15 cellular contexts compared by ENCODE assay signal in the genomic region with DNA sequence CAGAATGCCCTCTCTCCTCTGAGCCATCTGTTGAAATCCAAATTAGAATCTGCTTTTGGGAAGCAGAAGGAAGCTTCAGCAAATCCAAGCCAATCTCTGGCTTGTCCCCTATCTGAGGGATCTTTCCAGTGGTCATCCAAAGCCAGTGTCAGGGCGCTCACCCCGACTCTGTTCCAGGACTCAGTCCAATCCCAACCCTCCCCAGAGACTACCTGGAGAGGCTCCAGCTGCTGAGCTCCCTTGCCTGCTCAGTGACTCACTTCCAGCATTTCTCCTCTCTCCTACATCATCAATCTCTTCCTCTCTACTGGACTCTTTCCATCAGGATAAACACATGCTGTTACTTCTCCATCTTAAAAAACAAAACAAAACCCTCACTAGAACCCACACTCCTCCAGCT. TPM values are rescaled to one million over a fixed set of nuclear protein-coding genes. Genes with fewer than 3 reads are reported as not detected.
A peak's percentile ranks its signal among the peaks of the same experiment; 100 is the strongest.
DNase-seq lines count a peak whose midpoint lies in the region; ATAC-seq and TF ChIP-seq lines count a peak whose summit lies in the region.
"Had no signal": no experiment of that assay in that cellular context is flagged by ENCODE, and none has a peak within 500 bp of the region (broad histone marks: within the 10 kb centered on the region; RNA-seq: fewer than 3 reads in every experiment).

No MANE protein-coding gene starts in this region.

- H3K4me3 ChIP-seq in right cardiac atrium (ENCODE audit: low read length) (no peak overlapping the region), body of pancreas (no peak overlapping the region), BE2C (ENCODE audit: low read depth, low read length) (no peak overlapping the region)
- H3K4me3 ChIP-seq in CD4-positive, alpha-beta memory T cell (ENCODE audit: low read length in 2 of 2) = no peak overlapping the region

- H3K4me1 ChIP-seq in right cardiac atrium (ENCODE audit: control insufficient read depth, insufficient read depth, low read length) (peaks cover 2% of the 10 kb centered on the region), body of pancreas (peaks cover 45% of the 10 kb centered on the region), BE2C (peaks cover 3% of the 10 kb centered on the region; the same call in 1 of the 2 replicates)
- peaks cover 41% of the 10 kb centered on the region for H3K4me1 ChIP-seq in CD4-positive, alpha-beta memory T cell (ENCODE audit: insufficient read depth, low read length)

- ATAC-seq in right cardiac atrium (no peak), left cardiac atrium (no peak), body of pancreas (no peak)
- ATAC-seq: naive thymus-derived CD8-positive, alpha-beta T cell had no signal

- H3K9me3 Mint-ChIP-seq in CD4-positive, alpha-beta memory T cell = no peaks in the 10 kb centered on the region
- H3K9me3 Mint-ChIP-seq: activated T-helper 1 cell treated with anti-CD3 and anti-CD28 coated beads, Interleukin-12 subunit alpha, Interleukin-12 subunit beta, Interleukin-2, Interleukin-4 antibody, amounts not matched to agents 30 ng/mL and 10 ng/mL and 1 ng/mL, durations not matched to agents 14 hours and 24 hours and 36 hours; naive thymus-derived CD8-positive, alpha-beta T cell; stimulated activated naive CD8-positive, alpha-beta T cell treated with anti-CD3 and anti-CD28 coated beads, Interleukin-15, Interleukin-2, amounts not matched to agents 100 ng/mL and 50 ng/mL, for 24 hours had no signal

- WGBS in right cardiac atrium = 43% methylated on average over 2 of the region's 2 CpGs
- 66 to 71% methylated on average over 2 of the region's 2 CpGs for WGBS in body of pancreas, 2 donors

- H3K4me3 Mint-ChIP-seq in CD4-positive, alpha-beta memory T cell = no peak overlapping the region
- H3K4me3 Mint-ChIP-seq: activated T-helper 1 cell treated with anti-CD3 and anti-CD28 coated beads, Interleukin-12 subunit alpha, Interleukin-12 subunit beta, Interleukin-2, Interleukin-4 antibody, amounts not matched to agents 30 ng/mL and 10 ng/mL and 1 ng/mL, durations not matched to agents 14 hours and 24 hours and 36 hours; naive thymus-derived CD8-positive, alpha-beta T cell; stimulated activated naive CD8-positive, alpha-beta T cell treated with anti-CD3 and anti-CD28 coated beads, Interleukin-15, Interleukin-2, amounts not matched to agents 100 ng/mL and 50 ng/mL, for 24 hours had no signal

- CTCF ChIA-PET in CD4-positive, alpha-beta memory T cell (lab: Charles Lee; ENCODE audit: partially characterized antibody) = interaction anchor here (0.7 to 6.5 kb wide), 7 partner anchors 13 to 229 kb away, joined by 3 to 58 read pairs (median 4); a partner anchor contains a TSS

- no peak overlapping the region for H3K27ac ChIP-seq in right cardiac atrium (ENCODE audit: low read length)
- H3K27ac ChIP-seq in body of pancreas = peak overlapping the region in 1 of 4 donors; percentile 16
- H3K27ac ChIP-seq in CD4-positive, alpha-beta memory T cell (ENCODE audit: low read depth, low read length) = no peak overlapping the region
- H3K27ac ChIP-seq: VCaP had no signal

- peaks cover 0 to 3% of the 10 kb centered on the region in 2 donors for H3K36me3 Mint-ChIP-seq in CD4-positive, alpha-beta memory T cell
- H3K36me3 Mint-ChIP-seq: naive thymus-derived CD8-positive, alpha-beta T cell had no signal

- no peak for TF ChIP-seq POLR2A in body of pancreas (IDR thresholded peaks at IDR 0.05)

- peaks cover 0 to 2% of the 10 kb centered on the region in 2 donors for H3K27me3 Mint-ChIP-seq in CD4-positive, alpha-beta memory T cell

- intact Hi-C loops in right cardiac atrium (cut with DNase I) (no loop called here), left cardiac atrium (cut with DNase I) (loop anchor here (10.0 kb wide), 2 partner anchors 207 to 287 kb away; no protein-coding TSS in a partner anchor), body of pancreas (cut with DNase I) (loop anchor here (10.0 kb wide), 1 partner anchor 207 kb away; no protein-coding TSS in a partner anchor)
- intact Hi-C loops in CD4-positive, alpha-beta memory T cell (cut with micrococcal nuclease) = no loop called here

- H3K4me1 Mint-ChIP-seq in CD4-positive, alpha-beta memory T cell = peaks cover 17 to 32% (median 25%) of the 10 kb centered on the region in 4 donors

- TF ChIP-seq CTCF in body of pancreas (IDR thresholded peaks at IDR 0.05) (no peak), BE2C (IDR thresholded peaks at IDR 0.05; ENCODE audit: low read depth, low read length) (no peak)

- no peaks in the 10 kb centered on the region for H3K9me3 ChIP-seq in right cardiac atrium (ENCODE audit: control insufficient read depth, low read length)
- H3K9me3 ChIP-seq in body of pancreas = no peaks in the 10 kb centered on the region
- no peaks in the 10 kb centered on the region for H3K9me3 ChIP-seq in CD4-positive, alpha-beta memory T cell (ENCODE audit: control insufficient read depth in 1 of 2, low read length in 2 of 2)
- H3K9me3 ChIP-seq in BE2C = no peaks in the 10 kb centered on the region

- DNase-seq in right cardiac atrium = peak; percentile 53 to 74 (median 72)
- DNase-seq in left cardiac atrium = no peak
- DNase-seq in body of pancreas = peak in 3 of 4 donors; percentile 41 to 56 (median 45)
- DNase-seq in kidney tubule cell (ENCODE audit: low spot score) = peak; percentile 52
- no peak for DNase-seq in NCI-H187 treated with DMSO at 0.1 percent for 48 hours (lab: John Stamatoyannopoulos, UW)
- no peak for DNase-seq in CD4-positive, alpha-beta memory T cell
- no peak for DNase-seq in UCSD-AML1 (lab: John Stamatoyannopoulos, UW; ENCODE audit: unreplicated experiment)
- no peak for DNase-seq in BE2C
- DNase-seq: cerebellar nuclear complex; naive thymus-derived CD8-positive, alpha-beta T cell; NCI-H2227 treated with DMSO at 0.1 percent for 48 hours; stimulated activated CD4-positive, alpha-beta T cell treated with anti-CD3 and anti-CD28 coated beads, Interleukin-1b, Interleukin-23, amount 100 ng/mL, for 48 hours had no signal

- POLR2A ChIA-PET in CD4-positive, alpha-beta memory T cell (lab: Charles Lee; ENCODE audit: partially characterized antibody) = interaction anchor here (1.7 to 5.3 kb wide), 3 partner anchors 21 to 152 kb away, joined by 4 to 117 read pairs (median 5); a partner anchor contains a TSS

- H3K27ac Mint-ChIP-seq in CD4-positive, alpha-beta memory T cell = no peak overlapping the region
- H3K27ac Mint-ChIP-seq: activated T-helper 1 cell treated with anti-CD3 and anti-CD28 coated beads, Interleukin-12 subunit alpha, Interleukin-12 subunit beta, Interleukin-2, Interleukin-4 antibody, amounts not matched to agents 30 ng/mL and 10 ng/mL and 1 ng/mL, durations not matched to agents 14 hours and 24 hours and 36 hours; naive thymus-derived CD8-positive, alpha-beta T cell; stimulated activated naive CD8-positive, alpha-beta T cell treated with anti-CD3 and anti-CD28 coated beads, Interleukin-15, Interleukin-2, amounts not matched to agents 100 ng/mL and 50 ng/mL, for 24 hours had no signal

- H3K27me3 ChIP-seq in right cardiac atrium (ENCODE audit: control insufficient read depth, insufficient read depth) (no peaks in the 10 kb centered on the region), body of pancreas (no peaks in the 10 kb centered on the region), BE2C (no peaks in the 10 kb centered on the region)
- H3K27me3 ChIP-seq in CD4-positive, alpha-beta memory T cell (ENCODE audit: insufficient read depth, low read length) = no peaks in the 10 kb centered on the region

- H3K36me3 ChIP-seq in body of pancreas (replicated peaks in 1 of 2; ENCODE audit: insufficient read depth in 1 of 2, low read depth in 2 of 2) (no peaks in the 10 kb centered on the region), BE2C (no peaks in the 10 kb centered on the region)
- H3K36me3 ChIP-seq in CD4-positive, alpha-beta memory T cell (ENCODE audit: insufficient read depth, low read length) = no peaks in the 10 kb centered on the region

RNA-seq across cellular contexts. Expression of a gene that starts 2.4 kb away (rescaled TPM):
- total RNA-seq in right cardiac atrium (10 to 100 TPM; 16.2 to 22.9 (median 17.2) TPM), left cardiac atrium (10 to 100 TPM; 16.8 to 18.1 TPM), body of pancreas (10 to 100 TPM; 11.9 to 31.6 TPM)
- polyA plus RNA-seq in right cardiac atrium = 14.8 TPM
- total RNA-seq in CD4-positive, alpha-beta memory T cell = 1 to 10 TPM; 8.6 to 9.0 TPM
- polyA plus RNA-seq in CD4-positive, alpha-beta memory T cell = 1 to 10 TPM; 1.8 to 3.0 TPM
- polyA plus RNA-seq in BE2C (2012; ENCODE audit: insufficient read depth, insufficient read length, low read depth) = 90.9 TPM

RNA-seq across cellular contexts. Expression of a gene that starts 8.6 kb away (rescaled TPM):
- 1 to 10 TPM; 1.3 to 3.0 (median 2.2) TPM for total RNA-seq in right cardiac atrium
- 3.2 TPM for polyA plus RNA-seq in right cardiac atrium
- total RNA-seq in left cardiac atrium = 1 to 10 TPM; 1.9 to 2.0 TPM
- total RNA-seq in body of pancreas = 1 to 10 TPM; 1.8 to 2.0 TPM
- total RNA-seq in CD4-positive, alpha-beta memory T cell = not detected
- polyA plus RNA-seq in CD4-positive, alpha-beta memory T cell = under 1 TPM in 1 of 2 donors, not detected in 1; 0.21 TPM
- 7.7 TPM for polyA plus RNA-seq in BE2C (2012; ENCODE audit: insufficient read depth, insufficient read length, low read depth)
- total RNA-seq: naive thymus-derived CD8-positive, alpha-beta T cell had no signal

RNA-seq across cellular contexts. Expression of a gene that starts 10.6 kb away (rescaled TPM):
- 10 to 100 TPM; 36.4 to 42.5 (median 40.5) TPM for total RNA-seq in right cardiac atrium
- 33.9 TPM for polyA plus RNA-seq in right cardiac atrium
- 10 to 100 TPM; 34.9 to 46.2 TPM for total RNA-seq in left cardiac atrium
- 10 to 100 TPM; 51.9 to 88.7 TPM for total RNA-seq in body of pancreas
- total RNA-seq in CD4-positive, alpha-beta memory T cell = 10 to 100 TPM; 87.3 to 91.3 TPM
- 10 to 100 TPM; 53.6 to 81.1 TPM for polyA plus RNA-seq in CD4-positive, alpha-beta memory T cell
- 278 TPM for polyA plus RNA-seq in BE2C (2012; ENCODE audit: insufficient read depth, insufficient read length, low read depth)

RNA-seq across cellular contexts. Expression of a gene that starts 11.0 kb away (rescaled TPM):
- 100 to 1,000 TPM in 3 of 4 donors, 10 to 100 TPM in 1; 67.5 to 125 (median 107) TPM for total RNA-seq in right cardiac atrium
- 133 TPM for polyA plus RNA-seq in right cardiac atrium
- 10 to 100 TPM; 58.6 to 80.5 TPM for total RNA-seq in left cardiac atrium
- total RNA-seq in body of pancreas = 10 to 100 TPM; 51.1 to 78.8 TPM
- 10 to 100 TPM in 1 of 2 experiments, 1 to 10 TPM in 1; 9.6 to 12.5 TPM for total RNA-seq in CD4-positive, alpha-beta memory T cell
- 1 to 10 TPM; 1.3 to 1.7 TPM for polyA plus RNA-seq in CD4-positive, alpha-beta memory T cell
- polyA plus RNA-seq in BE2C (2012; ENCODE audit: insufficient read depth, insufficient read length, low read depth) = 90.0 TPM
- polyA plus RNA-seq: naive thymus-derived CD8-positive, alpha-beta T cell had no signal

RNA-seq across cellular contexts. Expression of a gene that starts 16.8 kb away (rescaled TPM):
- total RNA-seq in right cardiac atrium (10 to 100 TPM; 29.7 to 92.2 (median 60.3) TPM), left cardiac atrium (10 to 100 TPM; 24.3 to 48.1 TPM), body of pancreas (100 to 1,000 TPM in 1 of 2 donors, 10 to 100 TPM in 1; 76.8 to 352 TPM)
- 36.6 TPM for polyA plus RNA-seq in right cardiac atrium
- 10 to 100 TPM; 93.6 to 98.7 TPM for total RNA-seq in CD4-positive, alpha-beta memory T cell
- under 1 TPM in 1 of 2 donors, not detected in 1; 0.37 TPM for polyA plus RNA-seq in CD4-positive, alpha-beta memory T cell
- polyA plus RNA-seq in BE2C (2012; ENCODE audit: insufficient read depth, insufficient read length, low read depth) = 37.1 TPM
- polyA plus RNA-seq: naive thymus-derived CD8-positive, alpha-beta T cell had no signal

Comparison
In these comparisons a context has a peak if more than half of its experiments do, and no peak if none do; other contexts are left out.
1. DNase-seq: peak in right cardiac atrium (3 of 3), body of pancreas (3 of 4) and kidney tubule cell (single experiment); none in left cardiac atrium (single experiment), NCI-H187 treated with DMSO at 0.1 percent for 48 hours (single experiment), CD4-positive, alpha-beta memory T cell (0 of 5), UCSD-AML1 (single experiment) and BE2C (single experiment).
2. intact Hi-C loops: an anchor here in left cardiac atrium (10.0 kb wide) and body of pancreas (10.0 kb wide); none called in right cardiac atrium and CD4-positive, alpha-beta memory T cell.